In the genomic region with DNA sequence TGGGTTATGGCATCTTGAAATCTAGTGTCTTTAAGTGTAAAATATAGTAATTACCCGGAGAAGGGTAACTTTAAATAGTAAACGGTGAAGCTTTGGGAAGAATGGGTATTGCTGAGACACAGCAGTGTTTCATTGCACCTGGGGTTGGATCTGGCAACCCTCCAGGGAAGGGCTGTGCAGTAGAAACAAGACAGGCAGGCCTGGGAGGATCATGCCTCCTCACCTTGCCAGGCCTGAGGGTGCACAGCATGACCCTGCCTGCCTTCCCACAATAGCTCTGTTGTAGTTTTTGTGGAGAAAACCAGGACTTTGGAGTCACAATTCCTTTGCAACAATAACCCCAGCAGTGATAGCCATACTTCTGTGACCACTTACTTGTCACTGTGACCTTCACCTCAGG, we compare ENCODE assay signal across 21 cellular contexts.
DNase-seq lines count a peak whose midpoint lies in the region; ATAC-seq and TF ChIP-seq lines count a peak whose summit lies in the region.
"Had no signal": no experiment of that assay in that cellular context is flagged by ENCODE, and none has a peak within 500 bp of the region (broad histone marks: within the 10 kb centered on the region; RNA-seq: fewer than 3 reads in every experiment).

No MANE protein-coding gene starts in this region.

- peaks cover 44% of the 10 kb centered on the region for H3K4me1 Mint-ChIP-seq in activated naive CD8-positive, alpha-beta T cell treated with anti-CD3 and anti-CD28 coated beads, Interleukin-2, amount 50 U/mL, for 24 hours

- no peaks in the 10 kb centered on the region for H3K9me3 ChIP-seq in RWPE2 (ENCODE audit: severe bottlenecking)
- H3K9me3 ChIP-seq: body of pancreas, ovary, stomach had no signal

- no peak overlapping the region for H3K4me3 Mint-ChIP-seq in activated naive CD8-positive, alpha-beta T cell treated with anti-CD3 and anti-CD28 coated beads, Interleukin-2, amount 50 U/mL, for 24 hours
- H3K4me3 Mint-ChIP-seq: activated naive CD8-positive, alpha-beta T cell; activated T-cell treated with anti-CD3 and anti-CD28 coated beads, Interleukin-2, amount 50 U/mL, for 72 hours; CD8-positive, alpha-beta memory T cell; dendritic cell treated with granulocyte-macrophage colony-stimulating factor and Interleukin-4, amounts not matched to agents 40 ng/mL and 50 ng/mL, for 4 days; T-helper 1 cell treated with Interleukin-12 subunit alpha and Interleukin-12 subunit beta and Interleukin-4 antibody, amounts not matched to agents 30 μg/mL and 1 μg/mL, for 36 hours had no signal

- peaks cover 46% of the 10 kb centered on the region for H3K36me3 Mint-ChIP-seq in activated naive CD8-positive, alpha-beta T cell treated with anti-CD3 and anti-CD28 coated beads, Interleukin-2, amount 50 U/mL, for 24 hours (ENCODE audit: low read depth)

- H3K27me3 Mint-ChIP-seq in activated naive CD8-positive, alpha-beta T cell treated with anti-CD3 and anti-CD28 coated beads, Interleukin-2, amount 50 U/mL, for 24 hours = no peaks in the 10 kb centered on the region
- H3K27me3 Mint-ChIP-seq: activated naive CD8-positive, alpha-beta T cell; CD8-positive, alpha-beta memory T cell; dendritic cell treated with granulocyte-macrophage colony-stimulating factor and Interleukin-4, amounts not matched to agents 40 ng/mL and 50 ng/mL, for 4 days had no signal

- peaks cover 8% of the 10 kb centered on the region for H3K4me1 ChIP-seq in RWPE2 (ENCODE audit: insufficient read depth, poor library complexity, severe bottlenecking)

- intact Hi-C loops in left ventricle myocardium superior (cut with micrococcal nuclease) = no loop called here
- intact Hi-C loops in left cardiac atrium (cut with DNase I) = no loop called here

- H3K36me3 ChIP-seq in RWPE2 (ENCODE audit: low read depth) = peaks cover 29% of the 10 kb centered on the region
- H3K36me3 ChIP-seq: ovary had no signal

- no peaks in the 10 kb centered on the region for H3K9me3 Mint-ChIP-seq in activated naive CD8-positive, alpha-beta T cell treated with anti-CD3 and anti-CD28 coated beads, Interleukin-2, amount 50 U/mL, for 24 hours
- H3K9me3 Mint-ChIP-seq: activated T-cell treated with anti-CD3 and anti-CD28 coated beads, Interleukin-2, amount 50 U/mL, for 72 hours; CD8-positive, alpha-beta memory T cell; dendritic cell treated with granulocyte-macrophage colony-stimulating factor and Interleukin-4, amounts not matched to agents 40 ng/mL and 50 ng/mL, for 4 days; T-helper 1 cell treated with Interleukin-12 subunit alpha and Interleukin-12 subunit beta and Interleukin-4 antibody, amounts not matched to agents 30 μg/mL and 1 μg/mL, for 36 hours had no signal

- no peak overlapping the region for H3K27ac Mint-ChIP-seq in activated naive CD8-positive, alpha-beta T cell treated with anti-CD3 and anti-CD28 coated beads, Interleukin-2, amount 50 U/mL, for 24 hours
- H3K27ac Mint-ChIP-seq: dendritic cell treated with granulocyte-macrophage colony-stimulating factor and Interleukin-4, amounts not matched to agents 40 ng/mL and 50 ng/mL, for 4 days; T-helper 1 cell treated with Interleukin-12 subunit alpha and Interleukin-12 subunit beta and Interleukin-4 antibody, amounts not matched to agents 30 μg/mL and 1 μg/mL, for 36 hours had no signal

- no peak overlapping the region for H3K27ac ChIP-seq in RWPE2 (ENCODE audit: poor library complexity, severe bottlenecking)
- H3K27ac ChIP-seq: body of pancreas, ovary, stomach had no signal

- no peaks in the 10 kb centered on the region for H3K27me3 ChIP-seq in RWPE2 (ENCODE audit: insufficient read depth, poor library complexity, severe bottlenecking)
- H3K27me3 ChIP-seq: body of pancreas, ovary, stomach had no signal

- TF ChIP-seq CTCF in RWPE2 (IDR thresholded peaks at IDR 0.05; ENCODE audit: poor library complexity, severe bottlenecking) = no peak

- H3K4me3 ChIP-seq in RWPE2 (ENCODE audit: severe bottlenecking) = no peak overlapping the region
- H3K4me3 ChIP-seq: body of pancreas, ovary, stomach had no signal

- ATAC-seq in left ventricle myocardium superior (peak; percentile 52), left cardiac atrium (no peak), RWPE2 (ENCODE audit: low read depth) (peak; percentile 17; the same call in 1 of the 3 replicates), HG03135 (IDR thresholded peaks at IDR 0.05; ENCODE audit: unreplicated experiment) (no peak), HG03354 (IDR thresholded peaks at IDR 0.05; ENCODE audit: poor library complexity, severe bottlenecking, unreplicated experiment) (no peak)
- ATAC-seq in activated naive CD8-positive, alpha-beta T cell treated with anti-CD3 and anti-CD28 coated beads, Interleukin-2, amount 50 U/mL, for 24 hours = no peak
- ATAC-seq: activated T-cell treated with anti-CD3 and anti-CD28 coated beads, Interleukin-2, amount 50 U/mL, for 72 hours; body of pancreas had no signal

- DNase-seq in left ventricle myocardium superior (peak; percentile 42), left cardiac atrium (no peak), RWPE2 (ENCODE audit: low spot score) (no peak), iPS-NIHi11 (ENCODE audit: low spot score) (peak; percentile 46)
- no peak for DNase-seq in activated naive CD8-positive, alpha-beta T cell treated with anti-CD3 and anti-CD28 coated beads, Interleukin-2, amount 50 U/mL, for 24 hours
- no peak for DNase-seq in stimulated activated CD4-positive, alpha-beta T cell treated with anti-CD3 and anti-CD28 coated beads, Interleukin-4, amount 100 ng/mL, for 4 hours
- DNase-seq: activated CD4-positive, CD25-positive, alpha-beta regulatory T cell; activated T-cell treated with anti-CD3 and anti-CD28 coated beads, Interleukin-2, amount 50 U/mL, for 72 hours; CD8-positive, alpha-beta memory T cell; KG1; NCI-H1092; NCI-H526; ovary; stimulated activated CD4-positive, alpha-beta T cell treated with anti-CD3 and anti-CD28 coated beads, Interleukin-2, amount 100 ng/mL, for 24 hours; stomach had no signal

Comparison
In these comparisons a context has a peak if more than half of its experiments do, and no peak if none do; other contexts are left out.
1. ATAC-seq: peak in left ventricle myocardium superior (single experiment) and RWPE2 (single experiment); none in left cardiac atrium (0 of 2), HG03135 (single experiment), HG03354 (single experiment) and activated naive CD8-positive, alpha-beta T cell treated with anti-CD3 and anti-CD28 coated beads, Interleukin-2, amount 50 U/mL, for 24 hours (single experiment).
2. DNase-seq: peak in left ventricle myocardium superior (single experiment) and iPS-NIHi11 (single experiment); none in left cardiac atrium (single experiment), RWPE2 (single experiment), activated naive CD8-positive, alpha-beta T cell treated with anti-CD3 and anti-CD28 coated beads, Interleukin-2, amount 50 U/mL, for 24 hours (single experiment) and stimulated activated CD4-positive, alpha-beta T cell treated with anti-CD3 and anti-CD28 coated beads, Interleukin-4, amount 100 ng/mL, for 4 hours (0 of 2).